10 cellular contexts compared by ENCODE assay signal in genomic region chr10:77837925-77838595, GRCh38.
A peak's percentile ranks its signal among the peaks of the same experiment; 100 is the strongest.
DNase-seq lines count a peak whose midpoint lies in the region; ATAC-seq and TF ChIP-seq lines count a peak whose summit lies in the region.
"Had no signal": no experiment of that assay in that cellular context is flagged by ENCODE, and none has a peak within 500 bp of the region (broad histone marks: within the 10 kb centered on the region; RNA-seq: fewer than 3 reads in every experiment).

No MANE protein-coding gene starts in this region.

- no peak for DNase-seq in activated CD4-positive, alpha-beta memory T cell treated with anti-CD3 and anti-CD28 coated beads, Interleukin-2, amount 10 ng/mL, durations not matched to agents 7 days and 5 days
- DNase-seq in activated CD4-positive, alpha-beta memory T cell treated with anti-CD3 and anti-CD28 coated beads for 36 hours = no peak
- DNase-seq in RWPE1 (ENCODE audit: low spot score) (no peak), GOT3 (lab: John Stamatoyannopoulos, UW) (no peak)
- no peak for DNase-seq in stimulated activated effector memory CD8-positive, alpha-beta T cell treated with anti-CD3 and anti-CD28 coated beads, Interleukin-12 subunit alpha, Interleukin-12 subunit beta, amount 100 ng/mL, for 72 hours (ENCODE audit: low spot score in 2 of 2)

- no peaks in the 10 kb centered on the region for H3K9me3 ChIP-seq in iPS-15b (ENCODE audit: control insufficient read depth, insufficient read depth, low read length)
- H3K9me3 ChIP-seq: SJCRH30 had no signal

- H3K27me3 Mint-ChIP-seq in activated CD4-positive, alpha-beta memory T cell treated with anti-CD3 and anti-CD28 coated beads, Interleukin-2, amount 10 ng/mL, durations not matched to agents 7 days and 5 days = no peaks in the 10 kb centered on the region
- H3K27me3 Mint-ChIP-seq in activated CD4-positive, alpha-beta memory T cell treated with anti-CD3 and anti-CD28 coated beads for 36 hours = no peaks in the 10 kb centered on the region
- H3K27me3 Mint-ChIP-seq: type B pancreatic cell had no signal

- H3K9me3 Mint-ChIP-seq in activated CD4-positive, alpha-beta memory T cell treated with anti-CD3 and anti-CD28 coated beads, Interleukin-2, amount 10 ng/mL, durations not matched to agents 7 days and 5 days = no peaks in the 10 kb centered on the region
- H3K9me3 Mint-ChIP-seq in activated CD4-positive, alpha-beta memory T cell treated with anti-CD3 and anti-CD28 coated beads for 36 hours = no peaks in the 10 kb centered on the region
- H3K9me3 Mint-ChIP-seq in stimulated activated effector memory CD8-positive, alpha-beta T cell treated with anti-CD3 and anti-CD28 coated beads, Interleukin-12 subunit alpha, Interleukin-12 subunit beta, amount 100 ng/mL, for 72 hours = no peaks in the 10 kb centered on the region
- H3K9me3 Mint-ChIP-seq: type B pancreatic cell had no signal

- CTCF ChIA-PET in activated CD4-positive, alpha-beta memory T cell treated with anti-CD3 and anti-CD28 coated beads, Interleukin-2, amount 10 ng/mL, durations not matched to agents 7 days and 5 days (lab: Charles Lee) = interaction anchor here (0.7 to 4.3 kb wide), 9 partner anchors 8 to 664 kb away, joined by 3 to 58 read pairs (median 6); no protein-coding TSS in a partner anchor
- CTCF ChIA-PET in activated CD4-positive, alpha-beta memory T cell treated with anti-CD3 and anti-CD28 coated beads for 36 hours (lab: Charles Lee) = interaction anchor here (1.1 to 6.1 kb wide), 6 partner anchors 9 to 124 kb away, joined by 4 to 76 read pairs (median 15); no protein-coding TSS in a partner anchor
- CTCF ChIA-PET in RWPE1 (lab: Yijun Ruan, JAX) = interaction anchor here (2.5 kb wide), 1 partner anchor 9 kb away, joined by 7 read pairs; no protein-coding TSS in a partner anchor

- no peak for TF ChIP-seq CTCF in RWPE1 (conservative IDR thresholded peaks at IDR 0.05; ENCODE audit: low read depth)

- peak overlapping the region; percentile 66 for H3K27ac Mint-ChIP-seq in activated CD4-positive, alpha-beta memory T cell treated with anti-CD3 and anti-CD28 coated beads, Interleukin-2, amount 10 ng/mL, durations not matched to agents 7 days and 5 days
- H3K27ac Mint-ChIP-seq in activated CD4-positive, alpha-beta memory T cell treated with anti-CD3 and anti-CD28 coated beads for 36 hours = no peak overlapping the region
- H3K27ac Mint-ChIP-seq in stimulated activated effector memory CD8-positive, alpha-beta T cell treated with anti-CD3 and anti-CD28 coated beads, Interleukin-12 subunit alpha, Interleukin-12 subunit beta, amount 100 ng/mL, for 72 hours = peak overlapping the region; percentile 77
- H3K27ac Mint-ChIP-seq: type B pancreatic cell had no signal

- H3K36me3 Mint-ChIP-seq in activated CD4-positive, alpha-beta memory T cell treated with anti-CD3 and anti-CD28 coated beads, Interleukin-2, amount 10 ng/mL, durations not matched to agents 7 days and 5 days (ENCODE audit: low read depth) = no peaks in the 10 kb centered on the region
- H3K36me3 Mint-ChIP-seq in activated CD4-positive, alpha-beta memory T cell treated with anti-CD3 and anti-CD28 coated beads for 36 hours = no peaks in the 10 kb centered on the region
- peaks cover 26% of the 10 kb centered on the region for H3K36me3 Mint-ChIP-seq in stimulated activated effector memory CD8-positive, alpha-beta T cell treated with anti-CD3 and anti-CD28 coated beads, Interleukin-12 subunit alpha, Interleukin-12 subunit beta, amount 100 ng/mL, for 72 hours

- H3K9ac ChIP-seq in iPS-15b (ENCODE audit: low read depth, low read length) = peak overlapping the region; percentile 39

- POLR2A ChIA-PET in activated CD4-positive, alpha-beta memory T cell treated with anti-CD3 and anti-CD28 coated beads, Interleukin-2, amount 10 ng/mL, durations not matched to agents 7 days and 5 days (lab: Charles Lee) = interaction anchor here (0.5 kb wide), 1 partner anchor 9 kb away, joined by 3 read pairs; no protein-coding TSS in a partner anchor
- POLR2A ChIA-PET in activated CD4-positive, alpha-beta memory T cell treated with anti-CD3 and anti-CD28 coated beads for 36 hours (lab: Charles Lee) = no interaction called here
- POLR2A ChIA-PET in RWPE1 (lab: Yijun Ruan, JAX; ENCODE audit: low non-redundant PET) = interaction anchor here (0.6 kb wide), 1 partner anchor 890 kb away, joined by 3 read pairs; no protein-coding TSS in a partner anchor

- no peaks in the 10 kb centered on the region for H3K4me1 ChIP-seq in iPS-15b (ENCODE audit: control insufficient read depth, insufficient read depth, low read length)
- H3K4me1 ChIP-seq: SJCRH30 had no signal

- intact Hi-C loops in activated CD4-positive, alpha-beta memory T cell treated with anti-CD3 and anti-CD28 coated beads for 36 hours (cut with micrococcal nuclease) = loop anchor here (1.0 kb wide), 3 partner anchors 119 to 465 kb away; no protein-coding TSS in a partner anchor

- H3K4me3 Mint-ChIP-seq in activated CD4-positive, alpha-beta memory T cell treated with anti-CD3 and anti-CD28 coated beads, Interleukin-2, amount 10 ng/mL, durations not matched to agents 7 days and 5 days = no peak overlapping the region
- no peak overlapping the region for H3K4me3 Mint-ChIP-seq in activated CD4-positive, alpha-beta memory T cell treated with anti-CD3 and anti-CD28 coated beads for 36 hours
- peak overlapping the region; percentile 43 for H3K4me3 Mint-ChIP-seq in stimulated activated effector memory CD8-positive, alpha-beta T cell treated with anti-CD3 and anti-CD28 coated beads, Interleukin-12 subunit alpha, Interleukin-12 subunit beta, amount 100 ng/mL, for 72 hours
- H3K4me3 Mint-ChIP-seq: type B pancreatic cell had no signal

- no peak overlapping the region for H3K4me3 ChIP-seq in iPS-15b (ENCODE audit: low read depth, low read length)
- H3K4me3 ChIP-seq: SJCRH30 had no signal

- peak overlapping the region; percentile 35 for H3K27ac ChIP-seq in RWPE1
- H3K27ac ChIP-seq: SJCRH30 had no signal

- peaks cover 46% of the 10 kb centered on the region for H3K36me3 ChIP-seq in iPS-15b (ENCODE audit: control insufficient read depth, insufficient read depth, low read length)

- H3K27me3 ChIP-seq in iPS-15b (ENCODE audit: control insufficient read depth, insufficient read depth, low read length) = no peaks in the 10 kb centered on the region
- H3K27me3 ChIP-seq: SJCRH30 had no signal

- no peak for ATAC-seq in stimulated activated effector memory CD8-positive, alpha-beta T cell treated with anti-CD3 and anti-CD28 coated beads, Interleukin-12 subunit alpha, Interleukin-12 subunit beta, amount 100 ng/mL, for 72 hours
- ATAC-seq in GM21619 (IDR thresholded peaks at IDR 0.05; ENCODE audit: unreplicated experiment) = no peak
- no peak for ATAC-seq in GM19467 (IDR thresholded peaks at IDR 0.05; ENCODE audit: unreplicated experiment)

- peaks cover 28% of the 10 kb centered on the region for H3K4me1 Mint-ChIP-seq in activated CD4-positive, alpha-beta memory T cell treated with anti-CD3 and anti-CD28 coated beads, Interleukin-2, amount 10 ng/mL, durations not matched to agents 7 days and 5 days
- H3K4me1 Mint-ChIP-seq in activated CD4-positive, alpha-beta memory T cell treated with anti-CD3 and anti-CD28 coated beads for 36 hours (ENCODE audit: low read depth) = peaks cover 15% of the 10 kb centered on the region
- H3K4me1 Mint-ChIP-seq in stimulated activated effector memory CD8-positive, alpha-beta T cell treated with anti-CD3 and anti-CD28 coated beads, Interleukin-12 subunit alpha, Interleukin-12 subunit beta, amount 100 ng/mL, for 72 hours = peaks cover 45% of the 10 kb centered on the region
